Comparison of ENCODE assay signal across 21 cellular contexts in the genomic region with DNA sequence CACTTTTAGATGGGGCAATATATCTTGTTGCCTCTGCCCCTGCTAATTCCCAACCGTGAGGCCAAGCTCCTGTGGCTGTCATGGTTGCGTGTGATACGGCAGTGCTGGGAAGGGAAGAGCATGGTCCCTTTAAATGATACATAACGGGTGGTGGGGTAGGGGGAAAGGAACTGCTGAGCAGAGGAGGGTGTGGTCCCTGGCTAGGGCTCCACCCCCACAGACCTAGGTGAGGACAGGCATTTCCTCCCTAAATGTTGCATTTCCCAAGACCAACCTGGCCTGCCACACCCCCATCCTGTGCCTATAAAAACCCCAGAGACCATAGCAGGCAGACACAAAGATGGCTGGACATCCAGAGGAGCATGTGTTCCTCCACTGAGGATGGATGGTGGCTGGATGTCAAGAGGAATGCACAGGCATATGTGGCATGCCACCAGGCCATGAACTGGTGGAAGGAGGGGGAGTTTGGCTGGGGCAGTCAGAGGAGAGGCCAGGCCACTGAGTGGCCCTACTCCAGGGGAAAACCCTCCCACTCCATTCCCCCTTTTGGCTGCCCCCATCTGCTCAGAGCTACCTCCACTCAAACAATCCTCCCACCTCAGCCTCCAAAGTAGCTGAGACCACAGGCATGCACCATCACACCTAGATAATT.
DNase-seq lines count a peak whose midpoint lies in the region; ATAC-seq and TF ChIP-seq lines count a peak whose summit lies in the region.
"Had no signal": no experiment of that assay in that cellular context is flagged by ENCODE, and none has a peak within 500 bp of the region (broad histone marks: within the 10 kb centered on the region; RNA-seq: fewer than 3 reads in every experiment).

No MANE protein-coding gene starts in this region.

- TF ChIP-seq CTCF in colonic mucosa (IDR thresholded peaks at IDR 0.05), result no peak
- TF ChIP-seq CTCF in nephron (IDR thresholded peaks at IDR 0.05; ENCODE audit: unreplicated experiment in 3 of 3), result no peak
- no peak for TF ChIP-seq CTCF in dorsolateral prefrontal cortex (IDR thresholded peaks at IDR 0.05 in 54 of 56, conservative IDR thresholded peaks at IDR 0.05 in 2 of 56; ENCODE audit: low read depth in 1 of 56, partially characterized antibody in 56 of 56)
- TF ChIP-seq CTCF in SK-N-SH (IDR thresholded peaks at IDR 0.05), result no peak

- H3K27me3 ChIP-seq in colonic mucosa, result no peaks in the 10 kb centered on the region
- no peaks in the 10 kb centered on the region for H3K27me3 ChIP-seq in aorta (ENCODE audit: control insufficient read depth in 1 of 2, insufficient read depth in 2 of 2, low read length in 1 of 2)
- H3K27me3 ChIP-seq in dorsolateral prefrontal cortex, result no peaks in the 10 kb centered on the region
- no peaks in the 10 kb centered on the region for H3K27me3 ChIP-seq in SK-N-SH (ENCODE audit: insufficient read depth)
- H3K27me3 ChIP-seq: body of pancreas had no signal

- no peak overlapping the region for H3K27ac ChIP-seq in colonic mucosa
- H3K27ac ChIP-seq in aorta (ENCODE audit: low read depth in 1 of 2, low read length in 2 of 2), result peak overlapping the region; percentile 21 to 39
- peak overlapping the region in 1 of 59 donors; percentile 3 for H3K27ac ChIP-seq in dorsolateral prefrontal cortex
- no peak overlapping the region; a peak in 2 of 4 replicates for H3K27ac ChIP-seq in SK-N-SH (ENCODE audit: low read depth in 2 of 2, low read length in 1 of 2)
- H3K27ac ChIP-seq: 22Rv1, body of pancreas, parathyroid adenoma had no signal

- H3K4me2 ChIP-seq in SK-N-SH, result no peak overlapping the region

- no peak overlapping the region for H3K9ac ChIP-seq in colonic mucosa (ENCODE audit: low read depth in 2 of 2, low read length in 2 of 2)
- H3K9ac ChIP-seq in SK-N-SH, result no peak overlapping the region
- H3K9ac ChIP-seq: parathyroid adenoma had no signal

- H3K79me2 ChIP-seq in SK-N-SH (ENCODE audit: insufficient read depth), result no peaks in the 10 kb centered on the region

- no peak for TF ChIP-seq RAD21 in SK-N-SH (IDR thresholded peaks at IDR 0.05; ENCODE audit: low read length)

- 63 to 84% methylated on average over 4 of the region's 4 CpGs for whole genome bisulfite sequencing in aorta, 2 donors
- 94% methylated on average over 4 of the region's 4 CpGs for WGBS in SK-N-SH (ENCODE audit: low lambda C conversion rate)

- no peak overlapping the region for H3K4me3 Mint-ChIP-seq in nephron
- H3K4me3 Mint-ChIP-seq: activated CD8-positive, alpha-beta T cell treated with anti-CD3 and anti-CD28 coated beads for 36 hours; natural killer cell treated with Interleukin-12 subunit alpha and Interleukin-12 subunit beta and Interleukin-15 and Interleukin-18, amount 100 ng/mL, for 72 hours had no signal

- no peak for TF ChIP-seq EP300 in SK-N-SH (IDR thresholded peaks at IDR 0.05; ENCODE audit: borderline replicate concordance in 1 of 2, low read depth in 1 of 2, low read length in 1 of 2)

- H3K27me3 Mint-ChIP-seq in nephron (ENCODE audit: low read depth), result no peaks in the 10 kb centered on the region
- H3K27me3 Mint-ChIP-seq: activated CD8-positive, alpha-beta T cell treated with anti-CD3 and anti-CD28 coated beads for 36 hours; natural killer cell treated with Interleukin-12 subunit alpha and Interleukin-12 subunit beta and Interleukin-15 and Interleukin-18, amount 100 ng/mL, for 72 hours had no signal

- no peaks in the 10 kb centered on the region for H3K9me2 ChIP-seq in SK-N-SH

- peak; percentile 23 for DNase-seq in DMS53 (lab: John Stamatoyannopoulos, UW)
- DNase-seq in DMS53 treated with DMSO at 0.1 percent for 48 hours (lab: John Stamatoyannopoulos, UW; ENCODE audit: unreplicated experiment), result no peak
- peak; percentile 25 for DNase-seq in colonic mucosa
- no peak for DNase-seq in aorta
- DNase-seq in dorsolateral prefrontal cortex, result no peak
- DNase-seq in SHP77 treated with DMSO at 0.1 percent for 48 hours (lab: John Stamatoyannopoulos, UW), result no peak
- no peak for DNase-seq in SK-N-SH
- DNase-seq: activated CD8-positive, alpha-beta T cell treated with anti-CD3 and anti-CD28 coated beads for 36 hours; activated effector memory CD4-positive, alpha-beta T cell treated with Interleukin-2 at 50 U/mL for 16 hours; body of pancreas; DMS 273 treated with DMSO at 0.1 percent for 48 hours; GOT3; NCI-H1105; NCI-H1930; NCI-H69; stimulated activated CD4-positive, alpha-beta T cell treated with anti-CD3 and anti-CD28 coated beads, Interleukin-2, amount 100 ng/mL, for 24 hours; T-helper 1 cell had no signal

- H3K4me1 Mint-ChIP-seq in nephron, result peaks cover 67% of the 10 kb centered on the region

- intact Hi-C loops in colonic mucosa (cut with DNase I), result no loop called here
- intact Hi-C loops in aorta (cut with DNase I), result loop anchor here (5.0 to 10.0 kb wide), 3 partner anchors 103 to 845 kb away; a partner anchor contains a TSS
- intact Hi-C loops in dorsolateral prefrontal cortex (cut with DNase I), result no loop called here

- POLR2A ChIA-PET in SK-N-SH (lab: Yijun Ruan, JAX), result no interaction called here

- peaks cover 8% of the 10 kb centered on the region for H3K36me3 Mint-ChIP-seq in nephron (ENCODE audit: low read depth)

- H3K27ac Mint-ChIP-seq in nephron, result peak overlapping the region; percentile 39 to 75 (median 70)
- H3K27ac Mint-ChIP-seq: activated CD8-positive, alpha-beta T cell treated with anti-CD3 and anti-CD28 coated beads for 36 hours had no signal

- peaks cover 26% of the 10 kb centered on the region for H3F3A ChIP-seq in SK-N-SH (replicated peaks; ENCODE audit: insufficient read depth)

- H3K4me3 ChIP-seq in colonic mucosa, result no peak overlapping the region
- no peak overlapping the region for H3K4me3 ChIP-seq in aorta (ENCODE audit: low read length in 2 of 2)
- no peak overlapping the region for H3K4me3 ChIP-seq in dorsolateral prefrontal cortex
- no peak overlapping the region for H3K4me3 ChIP-seq in SK-N-SH (ENCODE audit: low read depth in 2 of 2, low read length in 1 of 2)
- H3K4me3 ChIP-seq: body of pancreas had no signal

- H4K20me1 ChIP-seq in SK-N-SH (ENCODE audit: insufficient read depth), result no peaks in the 10 kb centered on the region

- CTCF ChIA-PET in SK-N-SH (lab: Yijun Ruan, JAX), result no interaction called here

- peaks cover 3% of the 10 kb centered on the region for H3K9me3 Mint-ChIP-seq in nephron
- H3K9me3 Mint-ChIP-seq: activated CD8-positive, alpha-beta T cell treated with anti-CD3 and anti-CD28 coated beads for 36 hours; natural killer cell treated with Interleukin-12 subunit alpha and Interleukin-12 subunit beta and Interleukin-15 and Interleukin-18, amount 100 ng/mL, for 72 hours had no signal

- no peaks in the 10 kb centered on the region for H3K36me3 ChIP-seq in colonic mucosa
- no peaks in the 10 kb centered on the region for H3K36me3 ChIP-seq in aorta (ENCODE audit: control insufficient read depth in 1 of 2, insufficient read depth in 2 of 2, low read length in 1 of 2)
- no peaks in the 10 kb centered on the region for H3K36me3 ChIP-seq in SK-N-SH (replicated peaks in 1 of 2; ENCODE audit: control insufficient read depth in 1 of 2, insufficient read depth in 2 of 2, low read length in 1 of 2)

- no peak overlapping the region for H2AFZ ChIP-seq in SK-N-SH (ENCODE audit: low read depth)
- H2AFZ ChIP-seq: parathyroid adenoma had no signal

- H3K9me3 ChIP-seq in colonic mucosa, result no peaks in the 10 kb centered on the region
- no peaks in the 10 kb centered on the region for H3K9me3 ChIP-seq in aorta (ENCODE audit: control insufficient read depth, low read length)
- H3K9me3 ChIP-seq in SK-N-SH, result no peaks in the 10 kb centered on the region
- H3K9me3 ChIP-seq: body of pancreas had no signal

- no peak for ATAC-seq in aorta (ENCODE audit: low FRiP score)
- ATAC-seq: activated CD8-positive, alpha-beta T cell treated with anti-CD3 and anti-CD28 coated beads for 36 hours; body of pancreas had no signal

- no peaks in the 10 kb centered on the region for H3K4me1 ChIP-seq in colonic mucosa
- peaks cover 1 to 20% of the 10 kb centered on the region in 2 donors for H3K4me1 ChIP-seq in aorta (ENCODE audit: control insufficient read depth in 1 of 2, insufficient read depth in 2 of 2, low read length in 2 of 2)
- peaks cover 2 to 45% of the 10 kb centered on the region in 2 experiments for H3K4me1 ChIP-seq in SK-N-SH (ENCODE audit: control insufficient read depth in 1 of 2, insufficient read depth in 2 of 2, low read depth in 1 of 2, low read length in 1 of 2)

TF ChIP-seq in SK-N-SH, 30 proteins besides CTCF, POLR2A, EP300 and RAD21:
- TF ChIP-seq RCOR1 (IDR thresholded peaks at IDR 0.05; ENCODE audit: low read length) (no peak), EZH2phosphoT487 (IDR thresholded peaks at IDR 0.05; ENCODE audit: borderline replicate concordance, low read depth) (no peak), TEAD4 (IDR thresholded peaks at IDR 0.05; ENCODE audit: borderline replicate concordance, insufficient read depth) (no peak)
- TF ChIP-seq, protein P1, sequence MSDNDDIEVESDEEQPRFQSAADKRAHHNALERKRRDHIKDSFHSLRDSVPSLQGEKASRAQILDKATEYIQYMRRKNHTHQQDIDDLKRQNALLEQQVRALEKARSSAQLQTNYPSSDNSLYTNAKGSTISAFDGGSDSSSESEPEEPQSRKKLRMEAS (IDR thresholded peaks at IDR 0.05; ENCODE audit: low read depth), result no peak

Comparison
In these comparisons a context has a peak if more than half of its experiments do, and no peak if none do; other contexts are left out.
1. DNase-seq: peak in DMS53 (single experiment) and colonic mucosa (single experiment); none in DMS53 treated with DMSO at 0.1 percent for 48 hours (single experiment), aorta (0 of 2), dorsolateral prefrontal cortex (0 of 10), SHP77 treated with DMSO at 0.1 percent for 48 hours (single experiment) and SK-N-SH (single experiment).
2. H3K27ac ChIP-seq: peak in aorta (2 of 2); none in colonic mucosa (single experiment) and SK-N-SH (0 of 2).
3. intact Hi-C loops: an anchor here in aorta (5.0 to 10.0 kb wide); none called in colonic mucosa and dorsolateral prefrontal cortex.